In genomic region chr7:126485791-126486190, GRCh38 we compare ENCODE assay signal across 37 cellular contexts.
"Had no signal": no experiment of that assay in that cellular context is flagged by ENCODE, and none has a peak within 500 bp of the region (broad histone marks: within the 10 kb centered on the region; RNA-seq: fewer than 3 reads in every experiment).

No MANE protein-coding gene starts in this region.

- DNase-seq: activated CD4-positive, alpha-beta memory T cell treated with anti-CD3 and anti-CD28 coated beads, Interleukin-2, amount 10 ng/mL, durations not matched to agents 7 days and 5 days; activated CD4-positive, alpha-beta T cell treated with anti-CD3 and anti-CD28 coated beads for 1 hour; activated CD4-positive, alpha-beta T cell treated with anti-CD3 and anti-CD28 coated beads for 36 hours; activated CD4-positive, alpha-beta T cell treated with anti-CD3 and anti-CD28 coated beads for 48 hours; activated CD4-positive, alpha-beta T cell treated with anti-CD3 and anti-CD28 coated beads, Interleukin-2, amount 10 ng/mL, durations not matched to agents 7 days and 5 days; activated CD4-positive, alpha-beta T cell treated with anti-CD3 and anti-CD28 coated beads, Interleukin-2, amount 50 U/mL, for 48 hours; activated CD4-positive, CD25-positive, alpha-beta regulatory T cell; activated CD8-positive, alpha-beta memory T cell treated with anti-CD3 and anti-CD28 coated beads for 24 hours; activated CD8-positive, alpha-beta memory T cell treated with anti-CD3 and anti-CD28 coated beads, Interleukin-2, amount 10 ng/mL, durations not matched to agents 7 days and 5 days; activated CD8-positive, alpha-beta memory T cell treated with anti-CD3 and anti-CD28 coated beads, Interleukin-2, amount 50 U/mL, for 48 hours; activated CD8-positive, alpha-beta T cell treated with anti-CD3 and anti-CD28 coated beads, Interleukin-2, amount 10 ng/mL, durations not matched to agents 7 days and 5 days; activated effector memory CD4-positive, alpha-beta T cell treated with Interleukin-2 at 50 U/mL for 16 hours; activated gamma-delta T cell; activated naive CD4-positive, alpha-beta T cell treated with anti-CD3 and anti-CD28 coated beads, Interleukin-2, amount 10 ng/mL, durations not matched to agents 7 days and 5 days; activated naive CD4-positive, alpha-beta T cell treated with Interleukin-2 at 50 U/mL for 16 hours; activated naive CD8-positive, alpha-beta T cell treated with anti-CD3 and anti-CD28 coated beads, Interleukin-2, amount 10 ng/mL, durations not matched to agents 7 days and 5 days; activated naive CD8-positive, alpha-beta T cell treated with anti-CD3 and anti-CD28 coated beads, Interleukin-2, amount 50 U/mL, for 24 hours; activated T-cell treated with anti-CD3 and anti-CD28 coated beads, Interleukin-2, amount 50 U/mL, for 24 hours; activated T-cell treated with anti-CD3 and anti-CD28 coated beads, Interleukin-2, amount 50 U/mL, for 48 hours; amygdala; anterior cingulate cortex; caudate nucleus; cerebellar nuclear complex; T-helper 1 cell; T-helper 2 cell; T-helper 9 cell had no signal

- H3K27me3 Mint-ChIP-seq: activated CD4-positive, alpha-beta memory T cell treated with anti-CD3 and anti-CD28 coated beads, Interleukin-2, amount 10 ng/mL, durations not matched to agents 7 days and 5 days; activated CD4-positive, alpha-beta T cell treated with anti-CD3 and anti-CD28 coated beads for 36 hours; activated CD4-positive, alpha-beta T cell treated with anti-CD3 and anti-CD28 coated beads, Interleukin-2, amount 10 ng/mL, durations not matched to agents 7 days and 5 days; activated CD8-positive, alpha-beta memory T cell treated with anti-CD3 and anti-CD28 coated beads, Interleukin-2, amount 10 ng/mL, durations not matched to agents 7 days and 5 days; activated naive CD4-positive, alpha-beta T cell treated with anti-CD3 and anti-CD28 coated beads, Interleukin-2, amount 10 ng/mL, durations not matched to agents 7 days and 5 days; activated naive CD4-positive, alpha-beta T cell treated with anti-CD3 and anti-CD28 coated beads, Interleukin-2, amount 50 U/mL, for 24 hours; activated naive CD8-positive, alpha-beta T cell; activated naive CD8-positive, alpha-beta T cell treated with anti-CD3 and anti-CD28 coated beads, Interleukin-2, amount 10 ng/mL, durations not matched to agents 7 days and 5 days; activated naive CD8-positive, alpha-beta T cell treated with anti-CD3 and anti-CD28 coated beads, Interleukin-2, amount 50 U/mL, for 24 hours; activated T-cell treated with anti-CD3 and anti-CD28 coated beads, Interleukin-2, amount 50 U/mL, for 24 hours; brain; central memory CD8-positive, alpha-beta T cell had no signal

- H3K4me3 Mint-ChIP-seq: activated CD4-positive, alpha-beta memory T cell treated with anti-CD3 and anti-CD28 coated beads, Interleukin-2, amount 10 ng/mL, durations not matched to agents 7 days and 5 days; activated CD4-positive, alpha-beta T cell treated with anti-CD3 and anti-CD28 coated beads for 36 hours; activated CD4-positive, alpha-beta T cell treated with anti-CD3 and anti-CD28 coated beads, Interleukin-2, amount 10 ng/mL, durations not matched to agents 7 days and 5 days; activated CD8-positive, alpha-beta memory T cell treated with anti-CD3 and anti-CD28 coated beads, Interleukin-2, amount 10 ng/mL, durations not matched to agents 7 days and 5 days; activated CD8-positive, alpha-beta T cell treated with anti-CD3 and anti-CD28 coated beads, Interleukin-2, amount 10 ng/mL, durations not matched to agents 7 days and 5 days; activated naive CD4-positive, alpha-beta T cell treated with anti-CD3 and anti-CD28 coated beads, Interleukin-2, amount 10 ng/mL, durations not matched to agents 7 days and 5 days; activated naive CD4-positive, alpha-beta T cell treated with anti-CD3 and anti-CD28 coated beads, Interleukin-2, amount 50 U/mL, for 24 hours; activated naive CD8-positive, alpha-beta T cell; activated naive CD8-positive, alpha-beta T cell treated with anti-CD3 and anti-CD28 coated beads, Interleukin-2, amount 10 ng/mL, durations not matched to agents 7 days and 5 days; activated naive CD8-positive, alpha-beta T cell treated with anti-CD3 and anti-CD28 coated beads, Interleukin-2, amount 50 U/mL, for 24 hours; activated T-cell treated with anti-CD3 and anti-CD28 coated beads, Interleukin-2, amount 50 U/mL, for 24 hours; brain; central memory CD8-positive, alpha-beta T cell; T-helper 1 cell treated with Interleukin-12 subunit alpha and Interleukin-12 subunit beta and Interleukin-4 antibody, amounts not matched to agents 30 μg/mL and 1 μg/mL, for 36 hours; T-helper 2 cell treated with Interferon-gamma antibody and Interleukin-4, amounts not matched to agents 5 μg/mL and 100 μg/mL, for 36 hours had no signal

- H3K4me1 Mint-ChIP-seq: activated CD4-positive, alpha-beta memory T cell treated with anti-CD3 and anti-CD28 coated beads, Interleukin-2, amount 10 ng/mL, durations not matched to agents 7 days and 5 days; activated CD4-positive, alpha-beta T cell treated with anti-CD3 and anti-CD28 coated beads for 36 hours; activated CD4-positive, alpha-beta T cell treated with anti-CD3 and anti-CD28 coated beads, Interleukin-2, amount 10 ng/mL, durations not matched to agents 7 days and 5 days; activated CD8-positive, alpha-beta memory T cell treated with anti-CD3 and anti-CD28 coated beads, Interleukin-2, amount 10 ng/mL, durations not matched to agents 7 days and 5 days; activated naive CD4-positive, alpha-beta T cell treated with anti-CD3 and anti-CD28 coated beads, Interleukin-2, amount 10 ng/mL, durations not matched to agents 7 days and 5 days; activated naive CD4-positive, alpha-beta T cell treated with anti-CD3 and anti-CD28 coated beads, Interleukin-2, amount 50 U/mL, for 24 hours; activated naive CD8-positive, alpha-beta T cell treated with anti-CD3 and anti-CD28 coated beads, Interleukin-2, amount 10 ng/mL, durations not matched to agents 7 days and 5 days; activated naive CD8-positive, alpha-beta T cell treated with anti-CD3 and anti-CD28 coated beads, Interleukin-2, amount 50 U/mL, for 24 hours; brain; central memory CD8-positive, alpha-beta T cell had no signal

- H3K27ac Mint-ChIP-seq: activated CD4-positive, alpha-beta memory T cell treated with anti-CD3 and anti-CD28 coated beads, Interleukin-2, amount 10 ng/mL, durations not matched to agents 7 days and 5 days; activated CD4-positive, alpha-beta T cell treated with anti-CD3 and anti-CD28 coated beads for 36 hours; activated CD4-positive, alpha-beta T cell treated with anti-CD3 and anti-CD28 coated beads, Interleukin-2, amount 10 ng/mL, durations not matched to agents 7 days and 5 days; activated CD8-positive, alpha-beta memory T cell treated with anti-CD3 and anti-CD28 coated beads, Interleukin-2, amount 10 ng/mL, durations not matched to agents 7 days and 5 days; activated CD8-positive, alpha-beta T cell treated with anti-CD3 and anti-CD28 coated beads, Interleukin-2, amount 10 ng/mL, durations not matched to agents 7 days and 5 days; activated naive CD4-positive, alpha-beta T cell treated with anti-CD3 and anti-CD28 coated beads, Interleukin-2, amount 10 ng/mL, durations not matched to agents 7 days and 5 days; activated naive CD4-positive, alpha-beta T cell treated with anti-CD3 and anti-CD28 coated beads, Interleukin-2, amount 50 U/mL, for 24 hours; activated naive CD8-positive, alpha-beta T cell; activated naive CD8-positive, alpha-beta T cell treated with anti-CD3 and anti-CD28 coated beads, Interleukin-2, amount 10 ng/mL, durations not matched to agents 7 days and 5 days; activated naive CD8-positive, alpha-beta T cell treated with anti-CD3 and anti-CD28 coated beads, Interleukin-2, amount 50 U/mL, for 24 hours; activated T-cell treated with anti-CD3 and anti-CD28 coated beads, Interleukin-2, amount 50 U/mL, for 24 hours; activated T-helper 2 cell treated with anti-CD3 and anti-CD28 coated beads, Interferon-gamma antibody, Interleukin-2, Interleukin-4, amounts not matched to agents 10 μg/mL and 5 μg/mL and 100 μg/mL, durations not matched to agents 14 hours and 24 hours and 36 hours; T-helper 1 cell treated with Interleukin-12 subunit alpha and Interleukin-12 subunit beta and Interleukin-4 antibody, amounts not matched to agents 30 μg/mL and 1 μg/mL, for 36 hours; T-helper 2 cell treated with Interferon-gamma antibody and Interleukin-4, amounts not matched to agents 5 μg/mL and 100 μg/mL, for 36 hours had no signal

- H3K4me3 ChIP-seq: ascending aorta, cardiac muscle cell had no signal

- H3K27ac ChIP-seq: ascending aorta, cardiac muscle cell, VCaP had no signal

- H3K36me3 Mint-ChIP-seq: activated CD8-positive, alpha-beta memory T cell treated with anti-CD3 and anti-CD28 coated beads, Interleukin-2, amount 10 ng/mL, durations not matched to agents 7 days and 5 days; activated naive CD4-positive, alpha-beta T cell treated with anti-CD3 and anti-CD28 coated beads, Interleukin-2, amount 10 ng/mL, durations not matched to agents 7 days and 5 days; activated naive CD4-positive, alpha-beta T cell treated with anti-CD3 and anti-CD28 coated beads, Interleukin-2, amount 50 U/mL, for 24 hours; activated naive CD8-positive, alpha-beta T cell; activated naive CD8-positive, alpha-beta T cell treated with anti-CD3 and anti-CD28 coated beads, Interleukin-2, amount 10 ng/mL, durations not matched to agents 7 days and 5 days; brain had no signal

- H3K27me3 ChIP-seq: ascending aorta, cardiac muscle cell had no signal

- H3K9me3 Mint-ChIP-seq: activated CD4-positive, alpha-beta memory T cell treated with anti-CD3 and anti-CD28 coated beads, Interleukin-2, amount 10 ng/mL, durations not matched to agents 7 days and 5 days; activated CD4-positive, alpha-beta T cell treated with anti-CD3 and anti-CD28 coated beads, Interleukin-2, amount 10 ng/mL, durations not matched to agents 7 days and 5 days; activated naive CD4-positive, alpha-beta T cell treated with anti-CD3 and anti-CD28 coated beads, Interleukin-2, amount 10 ng/mL, durations not matched to agents 7 days and 5 days; activated naive CD8-positive, alpha-beta T cell treated with anti-CD3 and anti-CD28 coated beads, Interleukin-2, amount 10 ng/mL, durations not matched to agents 7 days and 5 days; activated T-cell treated with anti-CD3 and anti-CD28 coated beads, Interleukin-2, amount 50 U/mL, for 24 hours; T-helper 1 cell treated with Interleukin-12 subunit alpha and Interleukin-12 subunit beta and Interleukin-4 antibody, amounts not matched to agents 30 μg/mL and 1 μg/mL, for 36 hours had no signal

- ATAC-seq: activated CD4-positive, alpha-beta T cell treated with anti-CD3 and anti-CD28 coated beads for 36 hours; activated CD4-positive, CD25-positive, alpha-beta regulatory T cell treated with anti-CD3 and anti-CD28 coated beads, Interleukin-2, amount 50 U/mL, for 24 hours; activated CD8-positive, alpha-beta memory T cell treated with anti-CD3 and anti-CD28 coated beads, Interleukin-2, amount 10 ng/mL, durations not matched to agents 7 days and 5 days; activated CD8-positive, alpha-beta T cell treated with anti-CD3 and anti-CD28 coated beads, Interleukin-2, amount 10 ng/mL, durations not matched to agents 7 days and 5 days; activated naive CD8-positive, alpha-beta T cell treated with anti-CD3 and anti-CD28 coated beads, Interleukin-2, amount 50 U/mL, for 24 hours had no signal

- H3K9me3 ChIP-seq: ascending aorta had no signal

- H3K4me1 ChIP-seq: ascending aorta had no signal

- H3K36me3 ChIP-seq: ascending aorta, cardiac muscle cell had no signal
